In genomic region chr6:42375905-42376304, GRCh38 we compare ENCODE assay signal across 27 cellular contexts.
DNase-seq lines count a peak whose midpoint lies in the region; ATAC-seq and TF ChIP-seq lines count a peak whose summit lies in the region.
"Had no signal": no experiment of that assay in that cellular context is flagged by ENCODE, and none has a peak within 500 bp of the region (broad histone marks: within the 10 kb centered on the region; RNA-seq: fewer than 3 reads in every experiment).

No MANE protein-coding gene starts in this region.

- no peaks in the 10 kb centered on the region for H3K9me3 Mint-ChIP-seq in activated CD4-positive, alpha-beta T cell treated with anti-CD3 and anti-CD28 coated beads, Interleukin-2, amount 10 ng/mL, durations not matched to agents 24 days and 14 days
- no peaks in the 10 kb centered on the region for H3K9me3 Mint-ChIP-seq in CD4-positive, CD25-positive, alpha-beta regulatory T cell
- no peaks in the 10 kb centered on the region for H3K9me3 Mint-ChIP-seq in memory B cell
- H3K9me3 Mint-ChIP-seq: CD14-positive monocyte, mesothelial cell of epicardium had no signal

- no peak for ATAC-seq in CD4-positive, CD25-positive, alpha-beta regulatory T cell (ENCODE audit: low read depth in 2 of 2)
- ATAC-seq in memory B cell (ENCODE audit: low read depth) (no peak), left ventricle myocardium superior (no peak)
- ATAC-seq: body of pancreas, heart right ventricle, psoas muscle had no signal

- no peaks in the 10 kb centered on the region for H3K9me3 ChIP-seq in CD4-positive, CD25-positive, alpha-beta regulatory T cell (ENCODE audit: control insufficient read depth in 2 of 2, low read length in 2 of 2)
- H3K9me3 ChIP-seq: body of pancreas, heart right ventricle, psoas muscle, sigmoid colon, tibial artery, vagina had no signal

- intact Hi-C loops in activated CD4-positive, alpha-beta T cell treated with anti-CD3 and anti-CD28 coated beads, Interleukin-2, amount 10 ng/mL, durations not matched to agents 24 days and 14 days (cut with micrococcal nuclease), result no loop called here
- intact Hi-C loops in left ventricle myocardium superior (cut with micrococcal nuclease), result no loop called here

- H3K27me3 Mint-ChIP-seq in activated CD4-positive, alpha-beta T cell treated with anti-CD3 and anti-CD28 coated beads, Interleukin-2, amount 10 ng/mL, durations not matched to agents 24 days and 14 days, result no peaks in the 10 kb centered on the region
- H3K27me3 Mint-ChIP-seq in CD4-positive, CD25-positive, alpha-beta regulatory T cell, result no peaks in the 10 kb centered on the region
- H3K27me3 Mint-ChIP-seq in memory B cell, result no peaks in the 10 kb centered on the region

- H3K27ac Mint-ChIP-seq in activated CD4-positive, alpha-beta T cell treated with anti-CD3 and anti-CD28 coated beads, Interleukin-2, amount 10 ng/mL, durations not matched to agents 24 days and 14 days, result peak overlapping the region; percentile 29
- H3K27ac Mint-ChIP-seq in CD4-positive, CD25-positive, alpha-beta regulatory T cell, result peak overlapping the region; percentile 11 to 89 (median 82)
- peak overlapping the region; percentile 58 for H3K27ac Mint-ChIP-seq in memory B cell
- H3K27ac Mint-ChIP-seq: mesothelial cell of epicardium had no signal

- peaks cover 52% of the 10 kb centered on the region for H3K4me1 Mint-ChIP-seq in activated CD4-positive, alpha-beta T cell treated with anti-CD3 and anti-CD28 coated beads, Interleukin-2, amount 10 ng/mL, durations not matched to agents 24 days and 14 days
- H3K4me1 Mint-ChIP-seq in CD4-positive, CD25-positive, alpha-beta regulatory T cell, result peaks cover 26 to 85% (median 50%) of the 10 kb centered on the region in 4 donors
- peaks cover 39% of the 10 kb centered on the region for H3K4me1 Mint-ChIP-seq in memory B cell

- TF ChIP-seq CTCF in RWPE1 (conservative IDR thresholded peaks at IDR 0.05; ENCODE audit: low read depth), result no peak

- H3K4me3 Mint-ChIP-seq in activated CD4-positive, alpha-beta T cell treated with anti-CD3 and anti-CD28 coated beads, Interleukin-2, amount 10 ng/mL, durations not matched to agents 24 days and 14 days, result no peak overlapping the region
- peak overlapping the region in 2 of 4 donors; percentile 40 to 52 for H3K4me3 Mint-ChIP-seq in CD4-positive, CD25-positive, alpha-beta regulatory T cell
- H3K4me3 Mint-ChIP-seq in memory B cell, result no peak overlapping the region
- H3K4me3 Mint-ChIP-seq: mesothelial cell of epicardium had no signal

- H3K4me1 ChIP-seq in CD4-positive, CD25-positive, alpha-beta regulatory T cell (ENCODE audit: control insufficient read depth, insufficient read depth, low read length, poor library complexity, severe bottlenecking), result peaks cover 54% of the 10 kb centered on the region
- H3K4me1 ChIP-seq: body of pancreas, psoas muscle, sigmoid colon, tibial artery had no signal

- POLR2A ChIA-PET in RWPE1 (lab: Yijun Ruan, JAX; ENCODE audit: low non-redundant PET), result no interaction called here

- H3K36me3 Mint-ChIP-seq in activated CD4-positive, alpha-beta T cell treated with anti-CD3 and anti-CD28 coated beads, Interleukin-2, amount 10 ng/mL, durations not matched to agents 24 days and 14 days (ENCODE audit: low read depth), result peaks cover 25% of the 10 kb centered on the region
- H3K36me3 Mint-ChIP-seq in CD4-positive, CD25-positive, alpha-beta regulatory T cell, result peaks cover 11% of the 10 kb centered on the region
- peaks cover 6% of the 10 kb centered on the region for H3K36me3 Mint-ChIP-seq in memory B cell

- no peaks in the 10 kb centered on the region for H3K27me3 ChIP-seq in CD4-positive, CD25-positive, alpha-beta regulatory T cell (ENCODE audit: control insufficient read depth, insufficient read depth, low read length)
- H3K27me3 ChIP-seq: body of pancreas, dorsolateral prefrontal cortex, heart right ventricle, sigmoid colon, tibial artery, vagina had no signal

- H3K36me3 ChIP-seq in CD4-positive, CD25-positive, alpha-beta regulatory T cell (ENCODE audit: control insufficient read depth, insufficient read depth, low read length), result no peaks in the 10 kb centered on the region
- H3K36me3 ChIP-seq: heart right ventricle, sigmoid colon, tibial artery, vagina, WERI-Rb-1 had no signal

- CTCF ChIA-PET in RWPE1 (lab: Yijun Ruan, JAX), result interaction anchor here (0.8 kb wide), 1 partner anchor 172 kb away, joined by 5 read pairs; no protein-coding TSS in a partner anchor

- no peak overlapping the region for H3K4me3 ChIP-seq in CD4-positive, CD25-positive, alpha-beta regulatory T cell (ENCODE audit: low read depth, low read length)
- H3K4me3 ChIP-seq: body of pancreas, dorsolateral prefrontal cortex, heart right ventricle, psoas muscle, sigmoid colon, tibial artery, vagina had no signal

- H3K27ac ChIP-seq in CD4-positive, CD25-positive, alpha-beta regulatory T cell (ENCODE audit: insufficient read depth, low read length, poor library complexity, severe bottlenecking), result peak overlapping the region; percentile 23
- H3K27ac ChIP-seq in RWPE1, result peak overlapping the region; percentile 40
- H3K27ac ChIP-seq: body of pancreas, dorsolateral prefrontal cortex, heart right ventricle, psoas muscle, sigmoid colon, tibial artery, vagina, WERI-Rb-1 had no signal

- DNase-seq in activated CD4-positive, alpha-beta T cell treated with anti-CD3 and anti-CD28 coated beads, Interleukin-2, amount 10 ng/mL, durations not matched to agents 24 days and 14 days, result no peak
- no peak for DNase-seq in activated CD4-positive, alpha-beta T cell treated with anti-CD3 and anti-CD28 coated beads, Interleukin-2, amount 50 U/mL, for 4 hours
- DNase-seq in CD4-positive, CD25-positive, alpha-beta regulatory T cell, result no peak
- DNase-seq in RWPE1 (ENCODE audit: low spot score) (no peak), memory B cell (ENCODE audit: low spot score in 2 of 2) (no peak), DMS79 treated with DMSO at 0.1 percent for 48 hours (lab: John Stamatoyannopoulos, UW) (no peak), left ventricle myocardium superior (no peak), OCI-M1 (lab: John Stamatoyannopoulos, UW) (no peak)
- DNase-seq: activated gamma-delta T cell treated with Interleukin-2 at 50 U/mL for 16 hours; body of pancreas; DMS 273 treated with DMSO at 0.1 percent for 48 hours; dorsolateral prefrontal cortex; H7; heart right ventricle; NCI-H146; NCI-H2107; NCI-H446 treated with DMSO at 0.1 percent for 48 hours; psoas muscle; SIG-M5; stimulated activated CD4-positive, alpha-beta T cell treated with anti-CD3 and anti-CD28 coated beads, Interleukin-12 subunit alpha, Interleukin-12 subunit beta, amount 100 ng/mL, for 4 hours; stimulated activated CD4-positive, alpha-beta T cell treated with anti-CD3 and anti-CD28 coated beads, Interleukin-2, amount 100 ng/mL, for 48 hours; tibial artery; WERI-Rb-1 had no signal

Comparison
In these comparisons a context has a peak if more than half of its experiments do, and no peak if none do; other contexts are left out.
1. H3K27ac Mint-ChIP-seq: peak in every context shown above with its lines; median percentile 82 in CD4-positive, CD25-positive, alpha-beta regulatory T cell; 58 in memory B cell; 29 in activated CD4-positive, alpha-beta T cell treated with anti-CD3 and anti-CD28 coated beads, Interleukin-2, amount 10 ng/mL, durations not matched to agents 24 days and 14 days.